ENCODE assay signal across 24 cellular contexts in the genomic region with DNA sequence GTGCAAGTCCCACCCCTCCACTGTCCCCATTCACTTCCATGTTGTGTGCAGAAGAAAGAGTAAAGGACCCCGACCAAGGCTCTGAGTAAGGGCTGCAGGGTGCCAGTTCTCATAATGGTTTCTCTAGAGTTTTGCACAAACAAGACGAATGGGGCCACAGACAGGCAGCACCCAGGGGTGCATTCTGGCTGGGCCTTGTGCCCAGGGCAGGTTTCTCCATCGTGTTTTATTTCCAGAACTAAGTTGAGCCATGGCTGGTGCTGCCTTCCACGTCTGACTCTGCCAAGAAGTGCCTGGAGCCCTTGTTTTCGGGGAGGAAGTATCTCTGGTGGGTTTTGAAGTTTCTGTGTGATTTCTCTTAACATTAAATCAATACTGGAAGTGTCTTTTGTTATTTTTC.
"Had no signal": no experiment of that assay in that cellular context is flagged by ENCODE, and none has a peak within 500 bp of the region (broad histone marks: within the 10 kb centered on the region; RNA-seq: fewer than 3 reads in every experiment).

No MANE protein-coding gene starts in this region.

- H3K27me3 ChIP-seq: colonic mucosa, gastrocnemius medialis, right atrium auricular region, transverse colon had no signal

- H3K27me3 Mint-ChIP-seq: dendritic cell treated with granulocyte-macrophage colony-stimulating factor and Interleukin-4, amounts not matched to agents 40 ng/mL and 50 ng/mL, for 4 days had no signal

- H3K4me1 Mint-ChIP-seq: central memory CD8-positive, alpha-beta T cell had no signal

- H3K4me3 ChIP-seq: colonic mucosa, gastrocnemius medialis, lung, mucosa of descending colon, prostate gland, right atrium auricular region, thoracic aorta, transverse colon had no signal

- H3K36me3 ChIP-seq: colonic mucosa, gastrocnemius medialis, prostate gland, right atrium auricular region, thoracic aorta, transverse colon had no signal

- H3K9me3 Mint-ChIP-seq: central memory CD8-positive, alpha-beta T cell; memory B cell; mesothelial cell of epicardium had no signal

- ATAC-seq: gastrocnemius medialis; left cardiac atrium; left ventricle myocardium superior; mucosa of descending colon; sciatic nerve; stimulated activated memory B cell treated with anti-CD40 and anti-IgM and Interleukin-4, amounts not matched to agents 10 μg/mL and 1 μg/mL and 100 μg/mL, for 72 hours; stimulated activated naive CD8-positive, alpha-beta T cell treated with anti-CD3 and anti-CD28 coated beads, Interleukin-15, Interleukin-2, amounts not matched to agents 100 U/mL and 50 U/mL, for 24 hours had no signal

- H3K27ac Mint-ChIP-seq: dendritic cell treated with granulocyte-macrophage colony-stimulating factor and Interleukin-4, amounts not matched to agents 40 ng/mL and 50 ng/mL, for 4 days; memory B cell; mesothelial cell of epicardium; nephron progenitor cell; stimulated activated memory B cell treated with anti-CD40 and anti-IgM and Interleukin-4, amounts not matched to agents 10 μg/mL and 1 μg/mL and 100 μg/mL, for 72 hours had no signal

- DNase-seq: colonic mucosa; effector memory CD4-positive, alpha-beta T cell; erythroblast; gastrocnemius medialis; left cardiac atrium; left ventricle myocardium superior; mucosa of descending colon; naive B cell; nephron progenitor cell; nucleus accumbens; stimulated activated CD4-positive, alpha-beta T cell treated with anti-CD3 and anti-CD28 coated beads, Interleukin-4, amount 100 ng/mL, for 4 hours; stimulated activated naive CD8-positive, alpha-beta T cell treated with anti-CD3 and anti-CD28 coated beads, Interleukin-15, Interleukin-2, amounts not matched to agents 100 U/mL and 50 U/mL, for 24 hours; substantia nigra; transverse colon had no signal

- H3K27ac ChIP-seq: colonic mucosa, gastrocnemius medialis, prostate gland, right atrium auricular region, thoracic aorta, transverse colon had no signal

- H3K4me1 ChIP-seq: colonic mucosa, gastrocnemius medialis, prostate gland, right atrium auricular region had no signal

- H3K36me3 Mint-ChIP-seq: memory B cell; mesothelial cell of epicardium; stimulated activated memory B cell treated with anti-CD40 and anti-IgM and Interleukin-4, amounts not matched to agents 10 μg/mL and 1 μg/mL and 100 μg/mL, for 72 hours had no signal

- H3K9me3 ChIP-seq: colonic mucosa, gastrocnemius medialis, mucosa of descending colon, prostate gland, right atrium auricular region, thoracic aorta, transverse colon had no signal

- H3K4me3 Mint-ChIP-seq: central memory CD8-positive, alpha-beta T cell; dendritic cell treated with granulocyte-macrophage colony-stimulating factor and Interleukin-4, amounts not matched to agents 40 ng/mL and 50 ng/mL, for 4 days; memory B cell; mesothelial cell of epicardium; nephron progenitor cell; stimulated activated memory B cell treated with anti-CD40 and anti-IgM and Interleukin-4, amounts not matched to agents 10 μg/mL and 1 μg/mL and 100 μg/mL, for 72 hours had no signal
